20 cellular contexts compared by ENCODE assay signal in the genomic region with DNA sequence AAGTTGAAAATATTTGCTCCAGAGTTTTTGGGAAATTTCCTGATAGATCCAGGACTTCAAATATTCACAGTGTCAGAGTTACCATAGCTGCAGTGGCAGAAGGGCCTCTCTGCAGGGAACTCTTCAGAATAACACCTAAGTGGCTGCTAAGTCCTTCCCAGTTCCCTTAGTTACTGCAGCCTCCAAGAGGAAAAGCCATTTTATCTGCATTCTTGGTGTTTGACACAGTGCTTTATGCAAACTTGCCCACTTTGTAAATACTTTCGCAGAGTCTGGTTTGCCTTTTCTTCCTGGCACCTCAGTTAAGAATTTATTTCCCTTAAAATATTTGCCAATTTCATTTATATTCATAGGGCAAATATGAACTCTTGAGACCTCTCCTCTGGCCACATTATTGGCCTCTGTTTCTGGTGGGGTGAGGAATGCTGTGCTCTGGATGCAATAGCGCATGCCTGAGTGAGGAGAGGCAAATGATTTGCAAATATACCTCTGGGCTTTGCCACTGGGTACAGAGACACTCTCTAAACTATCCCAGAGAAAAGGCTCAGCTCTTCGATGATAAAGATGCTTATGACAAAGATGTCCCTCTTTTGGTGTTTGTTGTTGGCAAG.
DNase-seq lines count a peak whose midpoint lies in the region; ATAC-seq and TF ChIP-seq lines count a peak whose summit lies in the region.
"Had no signal": no experiment of that assay in that cellular context is flagged by ENCODE, and none has a peak within 500 bp of the region (broad histone marks: within the 10 kb centered on the region; RNA-seq: fewer than 3 reads in every experiment).

No MANE protein-coding gene starts in this region.

- H3K4me3 ChIP-seq in left lung, result no peak overlapping the region
- H3K4me3 ChIP-seq in Caco-2 (ENCODE audit: low read depth, low read length), result no peak overlapping the region
- H3K4me3 ChIP-seq in tibial nerve, result no peak overlapping the region

- BruUV-seq in Calu3 (replicated peaks; lab: Mats Ljungman, UMichigan), result no TSS peak
- BruUV-seq in Caco-2 (replicated peaks; lab: Mats Ljungman, UMichigan), result no TSS peak

- POLR2A ChIA-PET in Caco-2 (lab: Charles Lee), result no interaction called here

- H3K27me3 ChIP-seq in left lung, result no peaks in the 10 kb centered on the region
- H3K27me3 ChIP-seq in Caco-2 (replicated peaks; ENCODE audit: control insufficient read depth, insufficient read depth, low read length), result no peaks in the 10 kb centered on the region
- no peaks in the 10 kb centered on the region for H3K27me3 ChIP-seq in tibial nerve

- CTCF ChIA-PET in Calu3 (lab: Charles Lee), result no interaction called here
- CTCF ChIA-PET in Caco-2 (lab: Charles Lee), result no interaction called here

- peaks cover 0 to 10% of the 10 kb centered on the region in 2 donors for H3K9me3 ChIP-seq in left lung
- no peaks in the 10 kb centered on the region for H3K9me3 ChIP-seq in Caco-2
- H3K9me3 ChIP-seq in tibial nerve, result no peaks in the 10 kb centered on the region

- H3K9me3 Mint-ChIP-seq in Calu3 (ENCODE audit: low read depth, unreplicated experiment) (no peaks in the 10 kb centered on the region), Caco-2 (ENCODE audit: unreplicated experiment) (no peaks in the 10 kb centered on the region)
- H3K9me3 Mint-ChIP-seq: CD4-positive, alpha-beta T cell had no signal

- H3K4me1 ChIP-seq in left lung (no peaks in the 10 kb centered on the region), Caco-2 (no peaks in the 10 kb centered on the region), tibial nerve (no peaks in the 10 kb centered on the region)

- TF ChIP-seq CTCF in Calu3 (IDR thresholded peaks at IDR 0.05; ENCODE audit: unreplicated experiment) (no peak), left lung (IDR thresholded peaks at IDR 0.05) (no peak), Caco-2 (IDR thresholded peaks at IDR 0.05; ENCODE audit: insufficient read depth in 1 of 2, low read depth in 1 of 2, low read length in 1 of 2, severe bottlenecking in 1 of 2, unreplicated experiment in 1 of 2) (no peak), tibial nerve (IDR thresholded peaks at IDR 0.05) (no peak)

- no peak for TF ChIP-seq POLR2A in tibial nerve (IDR thresholded peaks at IDR 0.05)

- no peak overlapping the region for H3K27ac ChIP-seq in left lung
- no peak overlapping the region for H3K27ac ChIP-seq in tibial nerve

- no peak for TF ChIP-seq EP300 in tibial nerve (IDR thresholded peaks at IDR 0.05)

- no peaks in the 10 kb centered on the region for H3K27me3 Mint-ChIP-seq in Calu3 (ENCODE audit: unreplicated experiment)
- H3K27me3 Mint-ChIP-seq in Caco-2 (ENCODE audit: insufficient read depth, unreplicated experiment), result peaks cover 7% of the 10 kb centered on the region

- H3K36me3 Mint-ChIP-seq in Calu3 (ENCODE audit: insufficient read depth, unreplicated experiment) (no peaks in the 10 kb centered on the region), Caco-2 (ENCODE audit: insufficient read depth, unreplicated experiment) (no peaks in the 10 kb centered on the region)

- DNase-seq in Calu3 (peak; percentile 29), astrocyte of the hippocampus (ENCODE audit: low read depth, low spot score) (peak; percentile 35), left lung (no peak), renal cortical epithelial cell (ENCODE audit: low read depth) (peak; percentile 54), Caco-2 (no peak), left lobe of liver (ENCODE audit: low spot score) (no peak), tibial nerve (ENCODE audit: low spot score in 2 of 2) (no peak)
- DNase-seq: 8988T; CD4-positive, alpha-beta T cell; KG1; MV-4-11; NCI-H187; NCI-H2107; NCI-H2227 treated with DMSO at 0.1 percent for 48 hours; NCI-H510A treated with DMSO at 0.1 percent for 48 hours; NCI-H774; OCI-M1; Right ventricle myocardium superior had no signal

- H3K27ac Mint-ChIP-seq in Calu3 (ENCODE audit: unreplicated experiment) (no peak overlapping the region), Caco-2 (ENCODE audit: unreplicated experiment) (no peak overlapping the region)
- H3K27ac Mint-ChIP-seq: CD4-positive, alpha-beta T cell had no signal

- WGBS in tibial nerve, 2 donors, result 76 to 78% methylated on average over 3 of the region's 3 CpGs

- H3K4me3 Mint-ChIP-seq in Calu3 (ENCODE audit: low read depth, unreplicated experiment) (no peak overlapping the region), Caco-2 (ENCODE audit: unreplicated experiment) (no peak overlapping the region)
- H3K4me3 Mint-ChIP-seq: CD4-positive, alpha-beta T cell had no signal

- ATAC-seq in left lung, result peak; percentile 90
- ATAC-seq in left lobe of liver, result no peak
- ATAC-seq in HG03571 (IDR thresholded peaks at IDR 0.05; ENCODE audit: unreplicated experiment), result no peak
- ATAC-seq: HepG2 had no signal

- H3K4me1 Mint-ChIP-seq in Calu3 (ENCODE audit: low read depth, unreplicated experiment), result no peaks in the 10 kb centered on the region
- no peaks in the 10 kb centered on the region for H3K4me1 Mint-ChIP-seq in Caco-2 (ENCODE audit: low read depth, unreplicated experiment)

- intact Hi-C loops in Calu3 (cut with micrococcal nuclease; ENCODE audit: unreplicated experiment), result no loop called here
- intact Hi-C loops in left lung (cut with DNase I), result no loop called here
- intact Hi-C loops in Caco-2 (cut with micrococcal nuclease; ENCODE audit: unreplicated experiment), result no loop called here

- H3K36me3 ChIP-seq in left lung (no peaks in the 10 kb centered on the region), Caco-2 (ENCODE audit: control insufficient read depth, insufficient read depth, low read length) (no peaks in the 10 kb centered on the region), tibial nerve (no peaks in the 10 kb centered on the region)

Comparison
In these comparisons a context has a peak if more than half of its experiments do, and no peak if none do; other contexts are left out.
1. DNase-seq: peak in Calu3 (single experiment), astrocyte of the hippocampus (single experiment) and renal cortical epithelial cell (single experiment); none in left lung (0 of 2), Caco-2 (0 of 2), left lobe of liver (single experiment) and tibial nerve (0 of 2).